ENCODE assay signal across 1 cellular context in genomic region chr13:73090116-73090811, GRCh38.
TF ChIP-seq lines count a peak whose summit lies in the region.

No MANE protein-coding gene starts in this region.

TF ChIP-seq in GM23338, 12 proteins besides CTCF, POLR2A, EP300 and RAD21 (continued from another document):
- no peak for TF ChIP-seq ZNF462 (CRISPR knock-in tag; IDR thresholded peaks at IDR 0.05)
- no peak for TF ChIP-seq ZNF114 (CRISPR knock-in tag; IDR thresholded peaks at IDR 0.05)
- no peak for TF ChIP-seq POLR2AphosphoS5 (IDR thresholded peaks at IDR 0.05; ENCODE audit: low read depth)
- no peak for TF ChIP-seq NANOG (IDR thresholded peaks at IDR 0.05; ENCODE audit: borderline replicate concordance)
- no peak for TF ChIP-seq REST (IDR thresholded peaks at IDR 0.05; ENCODE audit: unreplicated experiment)
- peak; percentile 61 for TF ChIP-seq ETS1 (IDR thresholded peaks at IDR 0.05)
- peak; percentile 48 for TF ChIP-seq CREB1 (CRISPR knock-in tag; IDR thresholded peaks at IDR 0.05; ENCODE audit: low read depth)
